In genomic region chr10:50937230-50937907, GRCh38 we compare ENCODE assay signal across 8 cellular contexts. TPM values are rescaled to one million over a fixed set of nuclear protein-coding genes. Genes with fewer than 3 reads are reported as not detected.
DNase-seq lines count a peak whose midpoint lies in the region; ATAC-seq and TF ChIP-seq lines count a peak whose summit lies in the region.

No MANE protein-coding gene starts in this region.

- intact Hi-C loops in OCI-LY7 (cut with micrococcal nuclease; ENCODE audit: unreplicated experiment), result no loop called here

- no peaks in the 10 kb centered on the region for H3K36me3 ChIP-seq in OCI-LY7 (ENCODE audit: insufficient read depth, low read length)
- no peaks in the 10 kb centered on the region for H3K36me3 ChIP-seq in CD8-positive, alpha-beta memory T cell (ENCODE audit: insufficient read depth, low read length)

- H3K27me3 Mint-ChIP-seq in CD8-positive, alpha-beta memory T cell, result peaks cover 6 to 27% of the 10 kb centered on the region in 2 donors
- H3K27me3 Mint-ChIP-seq in activated T-cell treated with anti-CD3 and anti-CD28 coated beads, Interleukin-2, amount 50 U/mL, for 72 hours (ENCODE audit: low read depth), result no peaks in the 10 kb centered on the region

- H3K9me2 ChIP-seq in OCI-LY7 (ENCODE audit: insufficient read depth, low read length), result no peaks in the 10 kb centered on the region

- no peaks in the 10 kb centered on the region for H3K4me1 ChIP-seq in OCI-LY7 (ENCODE audit: insufficient read depth, low read length, poor library complexity, severe bottlenecking)
- no peaks in the 10 kb centered on the region for H3K4me1 ChIP-seq in CD8-positive, alpha-beta memory T cell (ENCODE audit: insufficient read depth, low read length)

- TF ChIP-seq CTCF in GM12875 (IDR thresholded peaks at IDR 0.05; ENCODE audit: borderline replicate concordance, insufficient read depth, low read depth, low read length) (peak; percentile 20; the same call in 1 of the 2 replicates), OCI-LY7 (conservative IDR thresholded peaks at IDR 0.05; ENCODE audit: low read length) (peak; percentile 69), fibroblast of pulmonary artery (IDR thresholded peaks at IDR 0.05; ENCODE audit: low read length, missing control alignments) (peak; percentile 75), retinal pigment epithelial cell (conservative IDR thresholded peaks at IDR 0.05; ENCODE audit: low read depth, low read length) (peak; percentile 77)

- CTCF ChIA-PET in OCI-LY7 (lab: Charles Lee; ENCODE audit: unreplicated experiment), result no interaction called here
- CTCF ChIA-PET in CD8-positive, alpha-beta memory T cell (lab: Charles Lee), result no interaction called here

- H3K4me3 Mint-ChIP-seq in CD8-positive, alpha-beta memory T cell, result no peak overlapping the region
- H3K4me3 Mint-ChIP-seq in activated T-cell treated with anti-CD3 and anti-CD28 coated beads, Interleukin-2, amount 50 U/mL, for 72 hours, result no peak overlapping the region

- no peak for ATAC-seq in activated T-cell treated with anti-CD3 and anti-CD28 coated beads, Interleukin-2, amount 50 U/mL, for 72 hours (replicated peaks in 1 of 2)

- H3K4me1 Mint-ChIP-seq in CD8-positive, alpha-beta memory T cell, result no peaks in the 10 kb centered on the region
- no peaks in the 10 kb centered on the region for H3K4me1 Mint-ChIP-seq in activated T-cell treated with anti-CD3 and anti-CD28 coated beads, Interleukin-2, amount 50 U/mL, for 72 hours (ENCODE audit: low read depth)

- no peaks in the 10 kb centered on the region for H3K36me3 Mint-ChIP-seq in CD8-positive, alpha-beta memory T cell
- H3K36me3 Mint-ChIP-seq in activated T-cell treated with anti-CD3 and anti-CD28 coated beads, Interleukin-2, amount 50 U/mL, for 72 hours (ENCODE audit: insufficient read depth in 2 of 2), result no peaks in the 10 kb centered on the region

- H3K27ac Mint-ChIP-seq in CD8-positive, alpha-beta memory T cell, result no peak overlapping the region
- no peak overlapping the region for H3K27ac Mint-ChIP-seq in activated T-cell treated with anti-CD3 and anti-CD28 coated beads, Interleukin-2, amount 50 U/mL, for 72 hours

- H3K79me2 ChIP-seq in OCI-LY7 (ENCODE audit: insufficient read depth, low read depth, low read length), result no peaks in the 10 kb centered on the region

- H3K4me3 ChIP-seq in GM12875 (ENCODE audit: low read depth, low read length) (no peak overlapping the region), OCI-LY7 (ENCODE audit: low read depth, low read length, poor library complexity, severe bottlenecking) (no peak overlapping the region), fibroblast of pulmonary artery (replicated peaks; ENCODE audit: low read depth, low read length) (no peak overlapping the region), retinal pigment epithelial cell (ENCODE audit: low read length) (no peak overlapping the region)
- no peak overlapping the region for H3K4me3 ChIP-seq in CD8-positive, alpha-beta memory T cell (ENCODE audit: low read length)

- DNase-seq in OCI-LY7 (ENCODE audit: low spot score), result no peak
- DNase-seq in fibroblast of pulmonary artery (ENCODE audit: low read depth), result peak; percentile 68
- DNase-seq in retinal pigment epithelial cell (ENCODE audit: low read depth), result no peak
- DNase-seq in CD8-positive, alpha-beta memory T cell, result no peak
- no peak for DNase-seq in activated T-cell treated with anti-CD3 and anti-CD28 coated beads, Interleukin-2, amount 50 U/mL, for 72 hours
- no peak for DNase-seq in stimulated activated naive CD4-positive, alpha-beta T cell (lab: John Stamatoyannopoulos, UW)
- DNase-seq in NCI-H526 treated with DMSO at 0.1 percent for 48 hours (lab: John Stamatoyannopoulos, UW), result no peak

- H2AFZ ChIP-seq in OCI-LY7 (ENCODE audit: low read length), result no peak overlapping the region

- no peaks in the 10 kb centered on the region for H4K20me1 ChIP-seq in OCI-LY7 (ENCODE audit: insufficient read depth, low read length)

- no TSS peak for BruUV-seq in OCI-LY7 (replicated peaks; lab: Mats Ljungman, UMichigan)

- no peaks in the 10 kb centered on the region for H3K27me3 ChIP-seq in CD8-positive, alpha-beta memory T cell (ENCODE audit: insufficient read depth, low read length, poor library complexity, severe bottlenecking)

- no peak overlapping the region for H3K27ac ChIP-seq in OCI-LY7 (ENCODE audit: low read depth, low read length, poor library complexity, severe bottlenecking)
- H3K27ac ChIP-seq in CD8-positive, alpha-beta memory T cell (ENCODE audit: low read depth, low read length), result no peak overlapping the region

- H3K4me2 ChIP-seq in OCI-LY7 (ENCODE audit: low read length), result no peak overlapping the region

- no peaks in the 10 kb centered on the region for H3K9me3 Mint-ChIP-seq in CD8-positive, alpha-beta memory T cell
- H3K9me3 Mint-ChIP-seq in activated T-cell treated with anti-CD3 and anti-CD28 coated beads, Interleukin-2, amount 50 U/mL, for 72 hours, result no peaks in the 10 kb centered on the region

- H3K9me3 ChIP-seq in OCI-LY7 (ENCODE audit: low read length), result no peaks in the 10 kb centered on the region
- no peaks in the 10 kb centered on the region for H3K9me3 ChIP-seq in CD8-positive, alpha-beta memory T cell (ENCODE audit: low read length)

- POLR2A ChIA-PET in OCI-LY7 (lab: Charles Lee), result no interaction called here
- POLR2A ChIA-PET in CD8-positive, alpha-beta memory T cell (lab: Charles Lee), result no interaction called here

RNA-seq across cellular contexts. Expression of gene A1CF, which starts 51.9 kb away (rescaled TPM):
- total RNA-seq in OCI-LY7 (2014; rRNA removed; shearing (Covaris generic)), result not detected in 2 replicates
- total RNA-seq in OCI-LY7 (2022), result not detected in 2 replicates
- total RNA-seq in CD8-positive, alpha-beta memory T cell, result not detected
- not detected for polyA plus RNA-seq in CD8-positive, alpha-beta memory T cell
- total RNA-seq in activated T-cell treated with anti-CD3 and anti-CD28 coated beads, Interleukin-2, amount 50 U/mL, for 72 hours, result not detected

Comparison
In these comparisons a context has a peak if more than half of its experiments do, and no peak if none do; other contexts are left out.
1. CTCF ChIP-seq: peak in every context shown above with its lines; median percentile 77 in retinal pigment epithelial cell; 75 in fibroblast of pulmonary artery; 69 in OCI-LY7; 20 in GM12875.